ENCODE assay signal across 1 cellular context in the genomic region with DNA sequence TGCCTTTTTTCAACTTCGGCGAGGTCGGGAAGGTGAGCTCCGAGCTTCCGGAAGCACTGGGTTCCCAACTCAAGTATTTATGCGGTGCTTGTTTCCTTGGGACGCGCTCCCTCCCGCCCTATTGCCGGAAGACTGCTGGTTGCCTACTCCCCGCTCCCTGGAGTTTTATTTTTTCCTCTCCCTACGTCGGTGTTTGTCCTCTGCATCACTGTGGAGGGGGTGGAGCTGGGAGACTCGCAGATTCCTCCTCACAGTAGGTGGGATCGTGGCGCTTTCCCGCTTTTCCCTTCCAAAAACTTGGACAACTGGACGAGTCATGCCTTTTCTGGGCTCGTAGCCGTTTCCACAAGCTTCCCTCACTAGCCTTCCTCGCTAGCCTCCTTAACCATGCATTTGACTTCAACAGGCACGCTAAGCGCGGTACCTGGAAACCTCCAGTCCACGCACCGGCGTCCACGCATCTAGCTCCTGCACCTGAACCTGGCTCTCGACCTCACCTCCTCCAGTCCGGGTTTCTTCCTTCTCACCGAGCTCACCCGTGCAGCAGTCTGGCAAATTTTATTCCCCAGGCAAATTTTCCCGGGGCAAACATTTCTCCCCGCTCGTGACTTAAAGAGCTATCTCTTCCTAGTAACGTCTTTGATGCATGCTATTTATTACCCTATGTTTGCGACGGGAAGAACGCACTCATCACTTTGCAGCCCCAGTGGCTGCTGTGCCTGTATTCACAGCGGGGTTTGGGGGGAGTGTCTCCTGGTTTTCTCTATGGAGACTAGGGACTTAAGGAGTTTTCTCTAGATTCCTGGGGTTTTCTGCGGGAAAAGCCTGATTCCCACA.
TF ChIP-seq lines count a peak whose summit lies in the region.

TSS of gene AVPR1A (minus strand) at position 141 of the 837 bp plus-strand sequence. CDS start 365 bp downstream, outside the sequence.

TF ChIP-seq in IMR-90, 13 proteins besides CTCF, POLR2A, EP300 and RAD21:
- TF ChIP-seq CEBPB (IDR thresholded peaks at IDR 0.05; ENCODE audit: low read depth, low read length) (no peak), RCOR1 (IDR thresholded peaks at IDR 0.05; ENCODE audit: insufficient replicate concordance, low read length) (no peak), CHD1 (IDR thresholded peaks at IDR 0.05; ENCODE audit: low read depth, low read length) (no peak), RFX5 (IDR thresholded peaks at IDR 0.05; ENCODE audit: low read depth, low read length) (no peak), NFE2L2 (IDR thresholded peaks at IDR 0.05; ENCODE audit: low read depth, low read length) (no peak), BHLHE40 (IDR thresholded peaks at IDR 0.05; ENCODE audit: low read depth, low read length) (no peak), FOS (IDR thresholded peaks at IDR 0.05; ENCODE audit: low read depth, low read length) (no peak), MXI1 (IDR thresholded peaks at IDR 0.05; ENCODE audit: borderline replicate concordance, low read depth, low read length) (no peak), SMC3 (IDR thresholded peaks at IDR 0.05; ENCODE audit: low read depth, low read length) (no peak), MAZ (IDR thresholded peaks at IDR 0.05; ENCODE audit: borderline replicate concordance, low read depth, low read length) (no peak), MAFK (IDR thresholded peaks at IDR 0.05; ENCODE audit: low read depth, low read length) (no peak), USF2 (IDR thresholded peaks at IDR 0.05; ENCODE audit: low read depth, low read length) (no peak)
- TF ChIP-seq, protein P1, sequence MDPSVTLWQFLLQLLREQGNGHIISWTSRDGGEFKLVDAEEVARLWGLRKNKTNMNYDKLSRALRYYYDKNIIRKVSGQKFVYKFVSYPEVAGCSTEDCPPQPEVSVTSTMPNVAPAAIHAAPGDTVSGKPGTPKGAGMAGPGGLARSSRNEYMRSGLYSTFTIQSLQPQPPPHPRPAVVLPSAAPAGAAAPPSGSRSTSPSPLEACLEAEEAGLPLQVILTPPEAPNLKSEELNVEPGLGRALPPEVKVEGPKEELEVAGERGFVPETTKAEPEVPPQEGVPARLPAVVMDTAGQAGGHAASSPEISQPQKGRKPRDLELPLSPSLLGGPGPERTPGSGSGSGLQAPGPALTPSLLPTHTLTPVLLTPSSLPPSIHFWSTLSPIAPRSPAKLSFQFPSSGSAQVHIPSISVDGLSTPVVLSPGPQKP (IDR thresholded peaks at IDR 0.05; ENCODE audit: borderline replicate concordance, low read depth, low read length): no peak
